Comparison of ENCODE assay signal across 12 cellular contexts in genomic region chr20:39117486-39117885, GRCh38.
DNase-seq lines count a peak whose midpoint lies in the region; ATAC-seq and TF ChIP-seq lines count a peak whose summit lies in the region.
"Had no signal": no experiment of that assay in that cellular context is flagged by ENCODE, and none has a peak within 500 bp of the region (broad histone marks: within the 10 kb centered on the region; RNA-seq: fewer than 3 reads in every experiment).

No MANE protein-coding gene starts in this region.

- DNase-seq in Calu3, result peak; percentile 87
- peak; percentile 43 for DNase-seq in IMR-90
- DNase-seq in SK-MEL-5 (ENCODE audit: low read depth, low spot score), result peak; percentile 69
- DNase-seq in foreskin keratinocyte, result peak; percentile 61 to 84
- DNase-seq in NCI-H82 treated with DMSO at 0.1 percent for 48 hours (lab: John Stamatoyannopoulos, UW; ENCODE audit: unreplicated experiment), result no peak
- DNase-seq in stimulated activated naive CD4-positive, alpha-beta T cell treated with Interleukin-2 at 50 U/mL for 16 hours (lab: John Stamatoyannopoulos, UW), result no peak
- DNase-seq: kidney, NCI-H524, WERI-Rb-1 had no signal

- H2BK120ac ChIP-seq in IMR-90 (ENCODE audit: low read depth, low read length), result no peak overlapping the region

- no peak for ATAC-seq in IMR-90 (ENCODE audit: low read depth)
- ATAC-seq in foreskin keratinocyte, result peak; percentile 94
- ATAC-seq in HG02571 (IDR thresholded peaks at IDR 0.05; ENCODE audit: unreplicated experiment), result no peak
- no peak for ATAC-seq in GM18511 (IDR thresholded peaks at IDR 0.05; ENCODE audit: unreplicated experiment)

- H2BK5ac ChIP-seq in IMR-90 (ENCODE audit: low read depth, low read length, poor library complexity, severe bottlenecking), result no peak overlapping the region

- no peak overlapping the region for H3K4me2 ChIP-seq in IMR-90 (ENCODE audit: low read depth, low read length)

- H4K5ac ChIP-seq in IMR-90 (ENCODE audit: low read depth, low read length), result no peak overlapping the region

- H3K9me1 ChIP-seq in IMR-90 (ENCODE audit: insufficient read depth, low read length), result no peaks in the 10 kb centered on the region

- H3K23ac ChIP-seq in IMR-90 (ENCODE audit: low read depth, low read length), result no peak overlapping the region

- H4K8ac ChIP-seq in IMR-90 (ENCODE audit: low read depth in 2 of 2, low read length in 2 of 2), result no peak overlapping the region

- no peak overlapping the region for H2BK15ac ChIP-seq in IMR-90 (ENCODE audit: low read depth, low read length)

- dilution Hi-C loops in IMR-90 (cut with HindIII; ENCODE audit: low sequenced_read_pairs, unreplicated experiment), result no loop called here

- no peaks in the 10 kb centered on the region for H3K36me3 ChIP-seq in IMR-90 (ENCODE audit: control insufficient read depth, insufficient read depth, low read length)
- H3K36me3 ChIP-seq: WERI-Rb-1 had no signal

- H3K18ac ChIP-seq in IMR-90 (ENCODE audit: low read depth, low read length), result no peak overlapping the region

- TF ChIP-seq CTCF in Calu3 (IDR thresholded peaks at IDR 0.05; ENCODE audit: unreplicated experiment) (no peak), IMR-90 (conservative IDR thresholded peaks at IDR 0.05; ENCODE audit: low read depth, low read length) (no peak), foreskin keratinocyte (conservative IDR thresholded peaks at IDR 0.05) (no peak)

- H3K4me1 ChIP-seq in IMR-90 (ENCODE audit: control insufficient read depth, insufficient read depth, low read length) (no peaks in the 10 kb centered on the region), foreskin keratinocyte (no peaks in the 10 kb centered on the region)

- H3K4me1 Mint-ChIP-seq in Calu3 (ENCODE audit: low read depth, unreplicated experiment), result peaks cover 8% of the 10 kb centered on the region

- H2AK5ac ChIP-seq in IMR-90 (ENCODE audit: low read depth, low read length), result no peak overlapping the region

- H2AFZ ChIP-seq in IMR-90 (replicated peaks; ENCODE audit: low read length, poor library complexity), result no peak overlapping the region

- no peak overlapping the region for H3K56ac ChIP-seq in IMR-90 (ENCODE audit: extremely low read depth, insufficient read depth, low read length)

- H3K79me1 ChIP-seq in IMR-90 (ENCODE audit: low read depth in 1 of 2, low read length in 2 of 2), result no peaks in the 10 kb centered on the region

- TF ChIP-seq RAD21 in IMR-90 (IDR thresholded peaks at IDR 0.05; ENCODE audit: low read length), result no peak

- H3K4me3 ChIP-seq in IMR-90 (ENCODE audit: insufficient read depth, low read depth, low read length), result no peak overlapping the region

- no peak for TF ChIP-seq POLR2A in IMR-90 (IDR thresholded peaks at IDR 0.05; ENCODE audit: low read depth, low read length)

- H2BK20ac ChIP-seq in IMR-90 (ENCODE audit: low read depth, low read length), result no peak overlapping the region

- H3K27ac ChIP-seq in IMR-90 (ENCODE audit: insufficient read depth, low read length), result no peak overlapping the region
- no peak overlapping the region for H3K27ac ChIP-seq in foreskin keratinocyte
- H3K27ac ChIP-seq: WERI-Rb-1 had no signal

- intact Hi-C loops in Calu3 (cut with micrococcal nuclease; ENCODE audit: unreplicated experiment) (loop anchor here (5.0 to 10.0 kb wide), 3 partner anchors 97 to 1575 kb away; no protein-coding TSS in a partner anchor), IMR-90 (cut with micrococcal nuclease) (loop anchor here (10.0 kb wide), 1 partner anchor 1577 kb away; no protein-coding TSS in a partner anchor)

- H2AK9ac ChIP-seq in IMR-90 (replicated peaks; ENCODE audit: low read depth, low read length, poor library complexity), result no peak overlapping the region

- H3K36me3 Mint-ChIP-seq in Calu3 (ENCODE audit: insufficient read depth, unreplicated experiment), result no peaks in the 10 kb centered on the region

- H3K27ac Mint-ChIP-seq in Calu3 (ENCODE audit: unreplicated experiment), result no peak overlapping the region
- H3K27ac Mint-ChIP-seq: activated T-helper 2 cell treated with anti-CD3 and anti-CD28 coated beads, Interferon-gamma antibody, Interleukin-2, Interleukin-4, amounts not matched to agents 10 μg/mL and 5 μg/mL and 100 μg/mL, durations not matched to agents 14 hours and 24 hours and 36 hours had no signal

- in situ Hi-C loops in IMR-90 (cut with MboI; ENCODE audit: low sequenced_read_pairs) (no loop called here), SK-MEL-5 (cut with HindIII; ENCODE audit: low pct_unique_long_range_greater_than_20kb, low sequenced_read_pairs) (no loop called here)

- H4K20me1 ChIP-seq in IMR-90 (ENCODE audit: insufficient read depth, low read length), result no peaks in the 10 kb centered on the region

- H3K9me3 ChIP-seq in IMR-90 (ENCODE audit: control insufficient read depth, insufficient read depth, low read length), result no peaks in the 10 kb centered on the region

- POLR2A ChIA-PET in IMR-90 (lab: Charles Lee; ENCODE audit: unreplicated experiment), result no interaction called here

- CTCF ChIA-PET in Calu3 (lab: Charles Lee), result interaction anchor here (0.7 to 1.4 kb wide), 7 partner anchors 9 to 1846 kb away, joined by 3 to 14 read pairs (median 4); no protein-coding TSS in a partner anchor
- CTCF ChIA-PET in IMR-90 (lab: Yijun Ruan, JAX), result no interaction called here

- peaks cover 84% of the 10 kb centered on the region for H3K27me3 Mint-ChIP-seq in Calu3 (ENCODE audit: unreplicated experiment)

- H3K9me3 Mint-ChIP-seq in Calu3 (ENCODE audit: low read depth, unreplicated experiment), result no peaks in the 10 kb centered on the region
- H3K9me3 Mint-ChIP-seq: activated T-helper 2 cell treated with anti-CD3 and anti-CD28 coated beads, Interferon-gamma antibody, Interleukin-2, Interleukin-4, amounts not matched to agents 10 μg/mL and 5 μg/mL and 100 μg/mL, durations not matched to agents 14 hours and 24 hours and 36 hours had no signal

- H3K27me3 ChIP-seq in IMR-90 (ENCODE audit: control insufficient read depth, insufficient read depth, low read length), result peaks cover 3% of the 10 kb centered on the region
- no peaks in the 10 kb centered on the region for H3K27me3 ChIP-seq in foreskin keratinocyte

- no peak overlapping the region for H3K4ac ChIP-seq in IMR-90 (ENCODE audit: low read depth, low read length)

- no peak overlapping the region for H3K14ac ChIP-seq in IMR-90 (replicated peaks; ENCODE audit: low read depth, low read length)

- BruUV-seq in Calu3 (replicated peaks; lab: Mats Ljungman, UMichigan) (no TSS peak), IMR-90 (replicated peaks; lab: Mats Ljungman, UMichigan) (no TSS peak)

- H4K91ac ChIP-seq in IMR-90 (ENCODE audit: insufficient read depth, low read depth, low read length), result no peak overlapping the region

- no peak overlapping the region for H3K4me3 Mint-ChIP-seq in Calu3 (ENCODE audit: low read depth, unreplicated experiment)

- no peak overlapping the region for H3K9ac ChIP-seq in IMR-90 (ENCODE audit: low read depth, low read length)

TF ChIP-seq in IMR-90, 13 proteins besides CTCF, POLR2A, EP300 and RAD21:
- TF ChIP-seq, protein P1, sequence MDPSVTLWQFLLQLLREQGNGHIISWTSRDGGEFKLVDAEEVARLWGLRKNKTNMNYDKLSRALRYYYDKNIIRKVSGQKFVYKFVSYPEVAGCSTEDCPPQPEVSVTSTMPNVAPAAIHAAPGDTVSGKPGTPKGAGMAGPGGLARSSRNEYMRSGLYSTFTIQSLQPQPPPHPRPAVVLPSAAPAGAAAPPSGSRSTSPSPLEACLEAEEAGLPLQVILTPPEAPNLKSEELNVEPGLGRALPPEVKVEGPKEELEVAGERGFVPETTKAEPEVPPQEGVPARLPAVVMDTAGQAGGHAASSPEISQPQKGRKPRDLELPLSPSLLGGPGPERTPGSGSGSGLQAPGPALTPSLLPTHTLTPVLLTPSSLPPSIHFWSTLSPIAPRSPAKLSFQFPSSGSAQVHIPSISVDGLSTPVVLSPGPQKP (IDR thresholded peaks at IDR 0.05; ENCODE audit: borderline replicate concordance, low read depth, low read length), result no peak
- TF ChIP-seq RCOR1 (IDR thresholded peaks at IDR 0.05; ENCODE audit: insufficient replicate concordance, low read length) (no peak), MXI1 (IDR thresholded peaks at IDR 0.05; ENCODE audit: borderline replicate concordance, low read depth, low read length) (no peak), FOS (IDR thresholded peaks at IDR 0.05; ENCODE audit: low read depth, low read length) (no peak), MAFK (IDR thresholded peaks at IDR 0.05; ENCODE audit: low read depth, low read length) (no peak), USF2 (IDR thresholded peaks at IDR 0.05; ENCODE audit: low read depth, low read length) (no peak), RFX5 (IDR thresholded peaks at IDR 0.05; ENCODE audit: low read depth, low read length) (no peak), MAZ (IDR thresholded peaks at IDR 0.05; ENCODE audit: borderline replicate concordance, low read depth, low read length) (no peak), CHD1 (IDR thresholded peaks at IDR 0.05; ENCODE audit: low read depth, low read length) (no peak), SMC3 (IDR thresholded peaks at IDR 0.05; ENCODE audit: low read depth, low read length) (no peak), CEBPB (IDR thresholded peaks at IDR 0.05; ENCODE audit: low read depth, low read length) (no peak), BHLHE40 (IDR thresholded peaks at IDR 0.05; ENCODE audit: low read depth, low read length) (no peak), NFE2L2 (IDR thresholded peaks at IDR 0.05; ENCODE audit: low read depth, low read length) (no peak)

Comparison
In these comparisons a context has a peak if more than half of its experiments do, and no peak if none do; other contexts are left out.
1. DNase-seq: peak in Calu3 (single experiment), IMR-90 (single experiment), SK-MEL-5 (single experiment) and foreskin keratinocyte (2 of 2); none in NCI-H82 treated with DMSO at 0.1 percent for 48 hours (single experiment) and stimulated activated naive CD4-positive, alpha-beta T cell treated with Interleukin-2 at 50 U/mL for 16 hours (single experiment).